In the genomic region with DNA sequence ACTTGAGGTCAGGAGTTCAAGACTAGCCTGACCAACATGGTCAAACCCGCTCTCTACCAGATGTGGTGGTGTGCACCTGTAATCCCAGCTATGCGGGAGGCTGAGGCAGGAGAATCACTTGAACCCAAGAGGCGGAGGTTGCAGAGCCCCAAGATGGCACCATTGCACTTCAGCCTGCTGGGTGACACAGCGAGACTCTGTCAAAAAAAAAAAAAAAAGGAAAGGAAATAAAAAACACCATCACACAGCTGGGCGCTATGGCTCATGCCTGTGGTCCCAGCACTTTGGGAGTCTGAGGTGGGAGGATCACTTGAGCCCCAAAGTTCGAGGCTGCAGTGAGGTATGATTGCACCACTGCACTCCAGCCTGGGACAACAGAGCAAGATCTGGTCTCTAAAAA, we compare ENCODE assay signal across 23 cellular contexts. TPM values are rescaled to one million over a fixed set of nuclear protein-coding genes. Genes with fewer than 3 reads are reported as not detected.
DNase-seq lines count a peak whose midpoint lies in the region; ATAC-seq and TF ChIP-seq lines count a peak whose summit lies in the region.
"Had no signal": no experiment of that assay in that cellular context is flagged by ENCODE, and none has a peak within 500 bp of the region (broad histone marks: within the 10 kb centered on the region; RNA-seq: fewer than 3 reads in every experiment).

No MANE protein-coding gene starts in this region.

- intact Hi-C loops in activated CD8-positive, alpha-beta T cell treated with anti-CD3 and anti-CD28 coated beads for 36 hours (cut with micrococcal nuclease), result no loop called here
- intact Hi-C loops in activated T-helper 2 cell treated with anti-CD3 and anti-CD28 coated beads, Interferon-gamma antibody, Interleukin-2, Interleukin-4, amounts not matched to agents 10 μg/mL and 5 μg/mL and 100 μg/mL, durations not matched to agents 14 hours and 24 hours and 36 hours (cut with micrococcal nuclease), result no loop called here

- H3K4me3 ChIP-seq in DND-41 (ENCODE audit: low read depth in 1 of 2, low read length in 2 of 2), result no peak overlapping the region
- H3K4me3 ChIP-seq: breast epithelium, esophagus squamous epithelium, hepatocyte, suprapubic skin had no signal

- H3K27ac ChIP-seq in DND-41 (ENCODE audit: low read length), result no peak overlapping the region; the same call in 1 of the 2 replicates
- H3K27ac ChIP-seq: breast epithelium, esophagus squamous epithelium, hepatocyte, suprapubic skin had no signal

- H3K4me3 Mint-ChIP-seq in activated CD4-positive, alpha-beta T cell treated with anti-CD3 and anti-CD28 coated beads, Interleukin-2, amount 10 ng/mL, durations not matched to agents 7 days and 5 days, result no peak overlapping the region
- H3K4me3 Mint-ChIP-seq in activated CD8-positive, alpha-beta T cell treated with anti-CD3 and anti-CD28 coated beads for 36 hours, result no peak overlapping the region
- H3K4me3 Mint-ChIP-seq in naive thymus-derived CD8-positive, alpha-beta T cell, result peak overlapping the region; percentile 18 to 80 (median 44)
- no peak overlapping the region for H3K4me3 Mint-ChIP-seq in activated T-helper 2 cell treated with anti-CD3 and anti-CD28 coated beads, Interferon-gamma antibody, Interleukin-2, Interleukin-4, amounts not matched to agents 10 μg/mL and 5 μg/mL and 100 μg/mL, durations not matched to agents 14 hours and 24 hours and 36 hours (ENCODE audit: low read depth)
- H3K4me3 Mint-ChIP-seq: H9 had no signal

- H3K36me3 ChIP-seq in DND-41 (ENCODE audit: insufficient read depth, low read length), result no peaks in the 10 kb centered on the region
- H3K36me3 ChIP-seq: breast epithelium, esophagus squamous epithelium, gastrocnemius medialis, suprapubic skin had no signal

- no peak overlapping the region for H2AFZ ChIP-seq in DND-41 (ENCODE audit: low read depth, low read length)
- H2AFZ ChIP-seq: hepatocyte had no signal

- CTCF ChIA-PET in activated CD4-positive, alpha-beta T cell treated with anti-CD3 and anti-CD28 coated beads, Interleukin-2, amount 10 ng/mL, durations not matched to agents 7 days and 5 days (lab: Charles Lee), result interaction anchor here (0.6 to 3.4 kb wide), 5 partner anchors 10 to 158 kb away, joined by 3 to 15 read pairs (median 4); no protein-coding TSS in a partner anchor
- CTCF ChIA-PET in activated CD8-positive, alpha-beta T cell treated with anti-CD3 and anti-CD28 coated beads for 36 hours (lab: Charles Lee), result interaction anchor here (2.9 to 15.9 kb wide), 4 partner anchors 20 to 48 kb away, joined by 10 to 259 read pairs (median 28); no protein-coding TSS in a partner anchor

- no peak overlapping the region for H3K9ac ChIP-seq in DND-41 (ENCODE audit: low read depth, low read length)

- H3K36me3 Mint-ChIP-seq in activated CD4-positive, alpha-beta T cell treated with anti-CD3 and anti-CD28 coated beads, Interleukin-2, amount 10 ng/mL, durations not matched to agents 7 days and 5 days (ENCODE audit: low read depth), result no peaks in the 10 kb centered on the region
- H3K36me3 Mint-ChIP-seq in activated CD8-positive, alpha-beta T cell treated with anti-CD3 and anti-CD28 coated beads for 36 hours (ENCODE audit: low read depth), result no peaks in the 10 kb centered on the region
- H3K36me3 Mint-ChIP-seq in naive thymus-derived CD8-positive, alpha-beta T cell, result no peaks in the 10 kb centered on the region
- no peaks in the 10 kb centered on the region for H3K36me3 Mint-ChIP-seq in activated T-helper 2 cell treated with anti-CD3 and anti-CD28 coated beads, Interferon-gamma antibody, Interleukin-2, Interleukin-4, amounts not matched to agents 10 μg/mL and 5 μg/mL and 100 μg/mL, durations not matched to agents 14 hours and 24 hours and 36 hours (ENCODE audit: low read depth)

- H4K20me1 ChIP-seq in DND-41 (ENCODE audit: insufficient read depth, low read length), result peaks cover 4% of the 10 kb centered on the region; the same call in 1 of the 2 replicates

- no peak for ATAC-seq in DND-41 (ENCODE audit: insufficient read depth, low read depth)
- ATAC-seq in activated CD8-positive, alpha-beta T cell treated with anti-CD3 and anti-CD28 coated beads for 36 hours, result peak; percentile 41
- ATAC-seq in naive thymus-derived CD8-positive, alpha-beta T cell, result no peak
- ATAC-seq: Right ventricle myocardium inferior had no signal

- peaks cover 16% of the 10 kb centered on the region for H3K27me3 Mint-ChIP-seq in activated CD4-positive, alpha-beta T cell treated with anti-CD3 and anti-CD28 coated beads, Interleukin-2, amount 10 ng/mL, durations not matched to agents 7 days and 5 days
- no peaks in the 10 kb centered on the region for H3K27me3 Mint-ChIP-seq in activated CD8-positive, alpha-beta T cell treated with anti-CD3 and anti-CD28 coated beads for 36 hours
- peaks cover 0 to 10% (median 0%) of the 10 kb centered on the region in 5 donors for H3K27me3 Mint-ChIP-seq in naive thymus-derived CD8-positive, alpha-beta T cell
- peaks cover 23% of the 10 kb centered on the region for H3K27me3 Mint-ChIP-seq in activated T-helper 2 cell treated with anti-CD3 and anti-CD28 coated beads, Interferon-gamma antibody, Interleukin-2, Interleukin-4, amounts not matched to agents 10 μg/mL and 5 μg/mL and 100 μg/mL, durations not matched to agents 14 hours and 24 hours and 36 hours (ENCODE audit: low read depth)

- peak; percentile 40 for TF ChIP-seq CTCF in DND-41 (IDR thresholded peaks at IDR 0.05; ENCODE audit: borderline replicate concordance, extremely low read depth, low read length, poor library complexity, severe bottlenecking)
- TF ChIP-seq CTCF in activated CD8-positive, alpha-beta T cell treated with anti-CD3 and anti-CD28 coated beads for 36 hours (IDR thresholded peaks at IDR 0.05), result no peak

- H3K9me3 ChIP-seq in DND-41 (ENCODE audit: insufficient read depth, low read length, severe bottlenecking), result no peaks in the 10 kb centered on the region
- H3K9me3 ChIP-seq: breast epithelium, esophagus squamous epithelium, gastrocnemius medialis, suprapubic skin had no signal

- H3K4me2 ChIP-seq in DND-41 (ENCODE audit: insufficient read depth, low read length), result no peak overlapping the region

- POLR2A ChIA-PET in activated CD4-positive, alpha-beta T cell treated with anti-CD3 and anti-CD28 coated beads, Interleukin-2, amount 10 ng/mL, durations not matched to agents 7 days and 5 days (lab: Charles Lee), result interaction anchor here (0.7 to 1.0 kb wide), 2 partner anchors 9 to 14 kb away, joined by 3 to 5 read pairs; no protein-coding TSS in a partner anchor
- POLR2A ChIA-PET in activated CD8-positive, alpha-beta T cell treated with anti-CD3 and anti-CD28 coated beads for 36 hours (lab: Charles Lee), result interaction anchor here (0.6 to 1.3 kb wide), 2 partner anchors 13 to 215 kb away, joined by 3 read pairs; no protein-coding TSS in a partner anchor
- POLR2A ChIA-PET in naive thymus-derived CD8-positive, alpha-beta T cell (lab: Charles Lee), result interaction anchor here (0.6 to 29.8 kb wide), 6 partner anchors 11 to 275 kb away, joined by 4 to 888 read pairs (median 4); partner anchors contain the start of genes SBK1 and SGF29

- peaks cover 22% of the 10 kb centered on the region for H3K4me1 ChIP-seq in DND-41 (ENCODE audit: insufficient read depth, low read length)
- H3K4me1 ChIP-seq: breast epithelium had no signal

- H3K9me3 Mint-ChIP-seq in activated CD4-positive, alpha-beta T cell treated with anti-CD3 and anti-CD28 coated beads, Interleukin-2, amount 10 ng/mL, durations not matched to agents 7 days and 5 days, result no peaks in the 10 kb centered on the region
- no peaks in the 10 kb centered on the region for H3K9me3 Mint-ChIP-seq in activated CD8-positive, alpha-beta T cell treated with anti-CD3 and anti-CD28 coated beads for 36 hours
- no peaks in the 10 kb centered on the region for H3K9me3 Mint-ChIP-seq in naive thymus-derived CD8-positive, alpha-beta T cell
- H3K9me3 Mint-ChIP-seq in activated T-helper 2 cell treated with anti-CD3 and anti-CD28 coated beads, Interferon-gamma antibody, Interleukin-2, Interleukin-4, amounts not matched to agents 10 μg/mL and 5 μg/mL and 100 μg/mL, durations not matched to agents 14 hours and 24 hours and 36 hours, result no peaks in the 10 kb centered on the region
- H3K9me3 Mint-ChIP-seq: H9 had no signal

- DNase-seq in activated CD4-positive, alpha-beta T cell treated with anti-CD3 and anti-CD28 coated beads, Interleukin-2, amount 10 ng/mL, durations not matched to agents 7 days and 5 days, result peak; percentile 38
- no peak for DNase-seq in activated CD4-positive, alpha-beta T cell treated with anti-CD3 and anti-CD28 coated beads for 4 hours
- peak; percentile 32 for DNase-seq in DND-41
- DNase-seq in activated CD8-positive, alpha-beta T cell treated with anti-CD3 and anti-CD28 coated beads for 36 hours, result peak; percentile 57
- DNase-seq in naive thymus-derived CD8-positive, alpha-beta T cell, result peak in 5 of 10 donors; percentile 8 to 69 (median 51)
- DNase-seq in effector CD8-positive, alpha-beta T cell (lab: John Stamatoyannopoulos, UW), result no peak
- no peak for DNase-seq in activated T-helper 2 cell treated with anti-CD3 and anti-CD28 coated beads, Interferon-gamma antibody, Interleukin-2, Interleukin-4, amounts not matched to agents 10 μg/mL and 5 μg/mL and 100 μg/mL, durations not matched to agents 14 hours and 24 hours and 36 hours (ENCODE audit: low spot score)
- DNase-seq in DMS153 treated with DMSO at 0.1 percent for 48 hours (lab: John Stamatoyannopoulos, UW; ENCODE audit: unreplicated experiment), result no peak
- DNase-seq: amygdala; Calu3; cortex of kidney; EL; esophagus squamous epithelium; gastrocnemius medialis; H9; mesenchymal stem cell; NCI-H1417 treated with DMSO at 0.1 percent for 48 hours; stimulated activated CD4-positive, alpha-beta T cell treated with anti-CD3 and anti-CD28 coated beads, Interleukin-1b, Interleukin-23, amount 100 ng/mL, for 48 hours; T1000 had no signal

- no peaks in the 10 kb centered on the region for H3K27me3 ChIP-seq in DND-41 (ENCODE audit: insufficient read depth, low read length, poor library complexity)
- H3K27me3 ChIP-seq: gastrocnemius medialis had no signal

- H3K27ac Mint-ChIP-seq in activated CD4-positive, alpha-beta T cell treated with anti-CD3 and anti-CD28 coated beads, Interleukin-2, amount 10 ng/mL, durations not matched to agents 7 days and 5 days, result peak overlapping the region; percentile 86
- no peak overlapping the region for H3K27ac Mint-ChIP-seq in activated CD8-positive, alpha-beta T cell treated with anti-CD3 and anti-CD28 coated beads for 36 hours
- peak overlapping the region; percentile 19 to 84 (median 74) for H3K27ac Mint-ChIP-seq in naive thymus-derived CD8-positive, alpha-beta T cell
- H3K27ac Mint-ChIP-seq in activated T-helper 2 cell treated with anti-CD3 and anti-CD28 coated beads, Interferon-gamma antibody, Interleukin-2, Interleukin-4, amounts not matched to agents 10 μg/mL and 5 μg/mL and 100 μg/mL, durations not matched to agents 14 hours and 24 hours and 36 hours, result no peak overlapping the region
- H3K27ac Mint-ChIP-seq: H9 had no signal

- H3K79me2 ChIP-seq in DND-41 (ENCODE audit: insufficient read depth, low read length), result no peaks in the 10 kb centered on the region
- H3K79me2 ChIP-seq: hepatocyte had no signal

- H3K4me1 Mint-ChIP-seq in activated CD4-positive, alpha-beta T cell treated with anti-CD3 and anti-CD28 coated beads, Interleukin-2, amount 10 ng/mL, durations not matched to agents 7 days and 5 days, result peaks cover 46% of the 10 kb centered on the region
- peaks cover 36% of the 10 kb centered on the region for H3K4me1 Mint-ChIP-seq in activated CD8-positive, alpha-beta T cell treated with anti-CD3 and anti-CD28 coated beads for 36 hours (ENCODE audit: low read depth)
- peaks cover 30 to 58% (median 46%) of the 10 kb centered on the region in 4 donors for H3K4me1 Mint-ChIP-seq in naive thymus-derived CD8-positive, alpha-beta T cell
- peaks cover 23% of the 10 kb centered on the region for H3K4me1 Mint-ChIP-seq in activated T-helper 2 cell treated with anti-CD3 and anti-CD28 coated beads, Interferon-gamma antibody, Interleukin-2, Interleukin-4, amounts not matched to agents 10 μg/mL and 5 μg/mL and 100 μg/mL, durations not matched to agents 14 hours and 24 hours and 36 hours (ENCODE audit: low read depth)

RNA-seq across cellular contexts. Expression of gene SBK1, which starts 13.3 kb away (rescaled TPM):
- total RNA-seq in activated CD4-positive, alpha-beta T cell treated with anti-CD3 and anti-CD28 coated beads, Interleukin-2, amount 10 ng/mL, durations not matched to agents 7 days and 5 days, result 10 to 100 TPM; 17.9 to 19.4 TPM
- 10 to 100 TPM; 35.3 to 35.9 TPM for total RNA-seq in activated CD8-positive, alpha-beta T cell treated with anti-CD3 and anti-CD28 coated beads for 36 hours
- total RNA-seq in naive thymus-derived CD8-positive, alpha-beta T cell, result 10 to 100 TPM; 20.6 to 21.3 TPM
- polyA plus RNA-seq in naive thymus-derived CD8-positive, alpha-beta T cell, result 10 to 100 TPM in 1 of 3 donors, 1 to 10 TPM in 2; 5.7 to 19.9 (median 7.4) TPM
- 1.3 and 1.4 TPM in 2 replicates for total RNA-seq in activated T-helper 2 cell treated with anti-CD3 and anti-CD28 coated beads, Interferon-gamma antibody, Interleukin-2, Interleukin-4, amounts not matched to agents 10 μg/mL and 5 μg/mL and 100 μg/mL, durations not matched to agents 14 hours and 24 hours and 36 hours

Comparison
In these comparisons a context has a peak if more than half of its experiments do, and no peak if none do; other contexts are left out.
1. DNase-seq: peak in activated CD4-positive, alpha-beta T cell treated with anti-CD3 and anti-CD28 coated beads, Interleukin-2, amount 10 ng/mL, durations not matched to agents 7 days and 5 days (single experiment), DND-41 (single experiment) and activated CD8-positive, alpha-beta T cell treated with anti-CD3 and anti-CD28 coated beads for 36 hours (single experiment); none in activated CD4-positive, alpha-beta T cell treated with anti-CD3 and anti-CD28 coated beads for 4 hours (0 of 2), effector CD8-positive, alpha-beta T cell (single experiment), activated T-helper 2 cell treated with anti-CD3 and anti-CD28 coated beads, Interferon-gamma antibody, Interleukin-2, Interleukin-4, amounts not matched to agents 10 μg/mL and 5 μg/mL and 100 μg/mL, durations not matched to agents 14 hours and 24 hours and 36 hours (single experiment) and DMS153 treated with DMSO at 0.1 percent for 48 hours (single experiment).
2. H3K27ac Mint-ChIP-seq: peak in activated CD4-positive, alpha-beta T cell treated with anti-CD3 and anti-CD28 coated beads, Interleukin-2, amount 10 ng/mL, durations not matched to agents 7 days and 5 days (single experiment) and naive thymus-derived CD8-positive, alpha-beta T cell (10 of 10); none in activated CD8-positive, alpha-beta T cell treated with anti-CD3 and anti-CD28 coated beads for 36 hours (single experiment) and activated T-helper 2 cell treated with anti-CD3 and anti-CD28 coated beads, Interferon-gamma antibody, Interleukin-2, Interleukin-4, amounts not matched to agents 10 μg/mL and 5 μg/mL and 100 μg/mL, durations not matched to agents 14 hours and 24 hours and 36 hours (single experiment).
3. H3K4me3 Mint-ChIP-seq: peak in naive thymus-derived CD8-positive, alpha-beta T cell (10 of 10); none in activated CD4-positive, alpha-beta T cell treated with anti-CD3 and anti-CD28 coated beads, Interleukin-2, amount 10 ng/mL, durations not matched to agents 7 days and 5 days (single experiment), activated CD8-positive, alpha-beta T cell treated with anti-CD3 and anti-CD28 coated beads for 36 hours (single experiment) and activated T-helper 2 cell treated with anti-CD3 and anti-CD28 coated beads, Interferon-gamma antibody, Interleukin-2, Interleukin-4, amounts not matched to agents 10 μg/mL and 5 μg/mL and 100 μg/mL, durations not matched to agents 14 hours and 24 hours and 36 hours (single experiment).